ENCODE assay signal across 15 cellular contexts in the genomic region with DNA sequence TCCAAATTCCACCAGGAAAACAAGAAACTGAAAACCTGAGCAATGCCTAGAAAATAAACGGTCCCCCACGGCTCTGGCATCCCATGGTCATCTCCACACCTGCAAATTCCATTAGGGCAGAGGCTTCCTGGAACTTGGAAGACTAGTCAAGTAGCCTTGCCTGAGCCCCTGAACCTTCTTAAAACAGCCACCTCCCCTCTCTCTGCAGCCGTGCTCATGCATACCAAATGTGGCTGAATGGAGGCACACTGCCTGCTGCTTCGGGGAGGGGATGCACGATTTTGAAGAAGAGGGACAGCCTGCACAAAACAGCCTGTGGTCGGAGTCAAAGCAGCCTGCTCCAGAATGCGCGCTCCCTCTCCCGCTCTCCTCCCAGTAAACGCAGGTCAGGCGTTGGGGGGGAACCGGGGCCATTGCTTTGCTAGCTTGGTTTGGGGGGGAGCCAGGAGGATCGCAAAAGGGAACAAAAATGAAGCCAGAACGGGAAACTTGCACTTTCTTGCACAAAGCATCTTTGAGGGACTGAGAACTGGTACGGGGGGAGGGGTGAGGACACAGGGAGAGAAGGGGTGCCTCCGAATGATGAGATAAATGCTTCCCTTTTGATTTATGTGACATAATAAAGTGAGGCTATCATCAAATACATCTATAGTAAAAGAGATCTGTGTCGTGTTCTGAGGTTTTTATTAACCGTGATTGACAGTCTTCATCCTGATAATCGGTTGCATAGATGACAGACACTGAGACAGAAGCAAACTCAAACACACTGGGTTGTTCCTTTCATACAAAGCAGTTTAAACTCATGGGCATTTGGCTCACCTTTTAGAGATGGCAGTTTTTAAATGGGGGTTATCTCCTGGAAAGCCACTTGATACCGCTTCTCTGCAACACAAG. TPM values are rescaled to one million over a fixed set of nuclear protein-coding genes. Genes with fewer than 3 reads are reported as not detected.
A peak's percentile ranks its signal among the peaks of the same experiment; 100 is the strongest.
DNase-seq lines count a peak whose midpoint lies in the region; ATAC-seq, FAIRE-seq and TF ChIP-seq lines count a peak whose summit lies in the region.
"Had no signal": no experiment of that assay in that cellular context is flagged by ENCODE, and none has a peak within 500 bp of the region (broad histone marks: within the 10 kb centered on the region; RNA-seq: fewer than 3 reads in every experiment).

Gene TRPM3, minus strand, starts transcription at position 347 of the 894 bp plus-strand sequence. Its CDS starts 267 bp downstream, at position 80.

- BruUV-seq in HepG2 (replicated peaks; lab: Mats Ljungman, UMichigan), result no TSS peak

- no peaks in the 10 kb centered on the region for H3K79me2 ChIP-seq in HepG2 (ENCODE audit: insufficient read depth, low read length)

- no peaks in the 10 kb centered on the region for H4K20me1 ChIP-seq in HepG2 (ENCODE audit: insufficient read depth, low read length)

- no peak for TF ChIP-seq CTCF in liver (IDR thresholded peaks at IDR 0.05; ENCODE audit: low read depth, low read length, missing input control)
- TF ChIP-seq CTCF in HepG2 (CRISPR knock-in tag; IDR thresholded peaks at IDR 0.05), result no peak
- TF ChIP-seq CTCF in neural crest cell (conservative IDR thresholded peaks at IDR 0.05), result no peak

- no peaks in the 10 kb centered on the region for H3K36me3 Mint-ChIP-seq in neural crest cell (ENCODE audit: low read depth)

- TF ChIP-seq POLR2A in HepG2 (IDR thresholded peaks at IDR 0.05; ENCODE audit: insufficient read depth in 1 of 2, low read depth in 2 of 2, low read length in 2 of 2), result no peak
- no peak for TF ChIP-seq POLR2A in H54 (IDR thresholded peaks at IDR 0.05; ENCODE audit: low read depth, low read length)

- H3K9me3 Mint-ChIP-seq in neural crest cell, result no peaks in the 10 kb centered on the region
- H3K9me3 Mint-ChIP-seq in stimulated activated naive CD8-positive, alpha-beta T cell treated with anti-CD3 and anti-CD28 coated beads, Interleukin-15, amount 100 ng/mL, for 72 hours, result no peaks in the 10 kb centered on the region
- H3K9me3 Mint-ChIP-seq: dendritic cell treated with granulocyte-macrophage colony-stimulating factor and Interleukin-4, amounts not matched to agents 40 ng/mL and 50 ng/mL, for 4 days had no signal

- H3K27ac Mint-ChIP-seq in neural crest cell (ENCODE audit: unreplicated experiment), result no peak within 1 kb of the TSS
- peak within 1 kb of the TSS in 1 of 2 donors; percentile 12 for H3K27ac Mint-ChIP-seq in stimulated activated naive CD8-positive, alpha-beta T cell treated with anti-CD3 and anti-CD28 coated beads, Interleukin-15, amount 100 ng/mL, for 72 hours
- H3K27ac Mint-ChIP-seq: dendritic cell treated with granulocyte-macrophage colony-stimulating factor and Interleukin-4, amounts not matched to agents 40 ng/mL and 50 ng/mL, for 4 days; immature natural killer cell had no signal

- ATAC-seq in HepG2 (no peak), Right ventricle myocardium superior (ENCODE audit: poor library complexity) (no peak), HG03139 (IDR thresholded peaks at IDR 0.05; ENCODE audit: unreplicated experiment) (no peak)
- ATAC-seq in stimulated activated naive CD8-positive, alpha-beta T cell treated with anti-CD3 and anti-CD28 coated beads, Interleukin-15, amount 100 ng/mL, for 72 hours, result no peak

- intact Hi-C loops in HepG2 (cut with micrococcal nuclease; ENCODE audit: unreplicated experiment), result no loop called here
- intact Hi-C loops in Right ventricle myocardium superior (cut with DNase I), result no loop called here

- no peak for TF ChIP-seq EP300 in HepG2 (IDR thresholded peaks at IDR 0.05; ENCODE audit: low read depth in 2 of 2, low read length in 2 of 2)
- no peak for TF ChIP-seq EP300 in HepG2 (CRISPR knock-in tag; IDR thresholded peaks at IDR 0.05; ENCODE audit: borderline replicate concordance)

- H3K9ac ChIP-seq in liver (ENCODE audit: low read depth in 1 of 2, low read length in 2 of 2) (no peak within 1 kb of the TSS), HepG2 (ENCODE audit: insufficient read depth, low read depth, low read length) (no peak within 1 kb of the TSS)

- H2AFZ ChIP-seq in HepG2 (ENCODE audit: low read length), result no peak within 1 kb of the TSS

- no peak within 1 kb of the TSS for H3K4me2 ChIP-seq in HepG2 (ENCODE audit: low read depth, low read length)

- H3K4me3 Mint-ChIP-seq in neural crest cell, result peak within 1 kb of the TSS; percentile 87
- no peak within 1 kb of the TSS for H3K4me3 Mint-ChIP-seq in stimulated activated naive CD8-positive, alpha-beta T cell treated with anti-CD3 and anti-CD28 coated beads, Interleukin-15, amount 100 ng/mL, for 72 hours
- H3K4me3 Mint-ChIP-seq: dendritic cell treated with granulocyte-macrophage colony-stimulating factor and Interleukin-4, amounts not matched to agents 40 ng/mL and 50 ng/mL, for 4 days; immature natural killer cell had no signal

- peaks cover 0 to 11% (median 7%) of the 10 kb centered on the region in 4 donors for H3K4me1 ChIP-seq in liver (ENCODE audit: control insufficient read depth in 4 of 4, insufficient read depth in 4 of 4, low read length in 3 of 4)
- no peaks in the 10 kb centered on the region for H3K4me1 ChIP-seq in HepG2 (ENCODE audit: insufficient read depth, low read length)
- H3K4me1 ChIP-seq: transverse colon had no signal

- no peaks in the 10 kb centered on the region for H3K9me3 ChIP-seq in liver (ENCODE audit: control insufficient read depth in 4 of 4, low read length in 3 of 4)
- no peaks in the 10 kb centered on the region for H3K9me3 ChIP-seq in HepG2 (ENCODE audit: low read length)
- H3K9me3 ChIP-seq: transverse colon had no signal

- DNase-seq in HepG2 (ENCODE audit: low spot score), result no peak
- DNase-seq in iPS DF 19.7 (ENCODE audit: low read depth, low spot score), result peak; percentile 64
- peak; percentile 12 for DNase-seq in neural crest cell (ENCODE audit: low read depth, low spot score)
- DNase-seq in stimulated activated naive CD8-positive, alpha-beta T cell treated with anti-CD3 and anti-CD28 coated beads, Interleukin-15, amount 100 ng/mL, for 72 hours, result no peak
- DNase-seq in H54 (ENCODE audit: insufficient read length, low spot score), result no peak
- DNase-seq in Right ventricle myocardium superior, result no peak
- DNase-seq: activated T-cell treated with anti-CD3 and anti-CD28 coated beads, Interleukin-2, amount 50 U/mL, for 48 hours; immature natural killer cell; NCI-H226; stimulated activated CD4-positive, alpha-beta T cell treated with anti-CD3 and anti-CD28 coated beads, Interleukin-1b, Interleukin-23, amount 100 ng/mL, for 48 hours; transverse colon had no signal

- CTCF ChIA-PET in HepG2 (lab: Yijun Ruan, JAX; ENCODE audit: low intra/inter-chr PET ratio, low total read pairs), result no interaction called here

- H3K36me3 ChIP-seq in liver (ENCODE audit: control insufficient read depth in 4 of 4, insufficient read depth in 3 of 4, low read depth in 1 of 4, low read length in 3 of 4), result no peaks in the 10 kb centered on the region
- no peaks in the 10 kb centered on the region for H3K36me3 ChIP-seq in HepG2 (replicated peaks in 1 of 2; ENCODE audit: control insufficient read depth in 1 of 2, insufficient read depth in 2 of 2, low read length in 2 of 2)
- H3K36me3 ChIP-seq: transverse colon had no signal

- FAIRE-seq in HepG2 (lab: Jason Lieb, UNC), result no peak
- FAIRE-seq in H54 (lab: Jason Lieb, UNC), result no peak

- in situ Hi-C loops in HepG2 (cut with HindIII; ENCODE audit: extremely low pct_ligation_motif_present, low pct_unique_long_range_greater_than_20kb), result no loop called here

- H3K4me1 Mint-ChIP-seq in neural crest cell, result peaks cover 50% of the 10 kb centered on the region
- H3K4me1 Mint-ChIP-seq in stimulated activated naive CD8-positive, alpha-beta T cell treated with anti-CD3 and anti-CD28 coated beads, Interleukin-15, amount 100 ng/mL, for 72 hours, result no peaks in the 10 kb centered on the region
- H3K4me1 Mint-ChIP-seq: immature natural killer cell had no signal

- H3K27me3 ChIP-seq in liver (ENCODE audit: control insufficient read depth in 4 of 4, insufficient read depth in 4 of 4, low read length in 3 of 4), result no peaks in the 10 kb centered on the region
- H3K27me3 ChIP-seq in HepG2 (ENCODE audit: control insufficient read depth in 1 of 2, insufficient read depth in 2 of 2, low read length in 2 of 2), result no peaks in the 10 kb centered on the region

- peak within 1 kb of the TSS in 2 of 3 donors; percentile 15 to 37 for H3K4me3 ChIP-seq in liver (ENCODE audit: low read depth in 1 of 3, low read length in 3 of 3)
- H3K4me3 ChIP-seq in HepG2 (replicated peaks in 1 of 3; ENCODE audit: insufficient read depth in 1 of 3, low read depth in 2 of 3, low read length in 3 of 3), result no peak within 1 kb of the TSS
- H3K4me3 ChIP-seq: SK-N-MC, transverse colon had no signal

- TF ChIP-seq RAD21 in liver (IDR thresholded peaks at IDR 0.05) (no peak), HepG2 (CRISPR knock-in tag; IDR thresholded peaks at IDR 0.05) (no peak)

- 8% methylated on average over 20 of the region's 20 CpGs for WGBS in liver
- 31% methylated on average over 14 of the region's 20 CpGs for WGBS in HepG2 (ENCODE audit: low lambda C conversion rate)

- no peak within 1 kb of the TSS for H3K27ac ChIP-seq in liver (ENCODE audit: low read depth in 1 of 2, low read length in 2 of 2)
- no peak within 1 kb of the TSS for H3K27ac ChIP-seq in HepG2 (ENCODE audit: extremely low read length, insufficient read depth, low read length)
- H3K27ac ChIP-seq: SK-N-MC, transverse colon had no signal

- peaks cover 37% of the 10 kb centered on the region for H3K27me3 Mint-ChIP-seq in neural crest cell (ENCODE audit: low read depth)
- peaks cover 27% of the 10 kb centered on the region for H3K27me3 Mint-ChIP-seq in stimulated activated naive CD8-positive, alpha-beta T cell treated with anti-CD3 and anti-CD28 coated beads, Interleukin-15, amount 100 ng/mL, for 72 hours

- POLR2A ChIA-PET in HepG2 (lab: Yijun Ruan, JAX), result no interaction called here

RNA-seq across cellular contexts. Expression of gene TRPM3, which starts in this region (rescaled TPM):
- total RNA-seq in liver, result under 1 TPM; 0.84 to 0.89 TPM
- polyA plus RNA-seq in liver, result under 1 TPM; 0.07 to 0.50 TPM
- total RNA-seq in HepG2 (2016; rRNA removed; fragmentation: Illumina TruSeq; extraction: Trizol), result not detected in 2 replicates
- total RNA-seq in HepG2 (2016; cell fraction: cytosol; rRNA removed; fragmentation: Illumina TruSeq; extraction: Trizol; ENCODE audit: low read depth), result not detected in 2 replicates
- 0.04 TPM in 1 of 2 replicates, not detected in the other for total RNA-seq in HepG2 (2016; cell fraction: insoluble cytoplasmic fraction; rRNA removed; fragmentation: Illumina TruSeq; extraction: Trizol)
- total RNA-seq in HepG2 (2016; cell fraction: membrane; rRNA removed; fragmentation: Illumina TruSeq; extraction: Trizol), result not detected in 2 replicates
- total RNA-seq in HepG2 (2016; cell fraction: nucleus; rRNA removed; fragmentation: Illumina TruSeq; extraction: Trizol), result not detected in 2 replicates
- under 0.01 TPM in 1 of 2 replicates, not detected in the other for polyA plus RNA-seq in HepG2 (2011; rRNA removed)
- not detected in 2 replicates for polyA plus RNA-seq in HepG2 (2011; cell fraction: cytosol; rRNA removed)
- 0.03 and 0.05 TPM in 2 replicates for polyA plus RNA-seq in HepG2 (2011; cell fraction: nucleus; rRNA removed)
- not detected in 2 replicates for polyA plus RNA-seq in HepG2 (2012)
- polyA plus RNA-seq in HepG2 (2016; cell fraction: cytosol; fragmentation: Illumina TruSeq; extraction: Trizol; ENCODE audit: low read depth), result not detected in 2 replicates
- not detected in 2 replicates for polyA plus RNA-seq in HepG2 (2016; cell fraction: insoluble cytoplasmic fraction; fragmentation: Illumina TruSeq; extraction: Trizol; ENCODE audit: low read depth)
- polyA plus RNA-seq in HepG2 (2016; cell fraction: membrane; fragmentation: Illumina TruSeq; extraction: Trizol; ENCODE audit: low read depth), result not detected in 2 replicates
- not detected in 2 replicates for polyA plus RNA-seq in HepG2 (2016; cell fraction: nucleus; fragmentation: Illumina TruSeq; extraction: Trizol; ENCODE audit: insufficient read depth, low read depth)
- polyA minus RNA-seq in HepG2 (2011; rRNA and poly(A)+ RNA removed; ENCODE audit: low replicate concordance), result not detected in 2 replicates
- not detected in 2 replicates for polyA minus RNA-seq in HepG2 (2011; cell fraction: cytosol; rRNA and poly(A)+ RNA removed)
- 0.52 and 0.62 TPM in 2 replicates for polyA minus RNA-seq in HepG2 (2011; cell fraction: nucleus; rRNA and poly(A)+ RNA removed)
- total RNA-seq in neural crest cell, result 0.91 and 1.4 TPM in 2 replicates
- 0.16 TPM for total RNA-seq in Right ventricle myocardium superior
- polyA plus RNA-seq: immature natural killer cell had no signal

Comparison
In these comparisons a context has a peak if more than half of its experiments do, and no peak if none do; other contexts are left out.
1. H3K4me3 ChIP-seq: peak in liver (2 of 3); none in HepG2 (0 of 3).
2. DNase-seq: peak in iPS DF 19.7 (single experiment) and neural crest cell (single experiment); none in HepG2 (single experiment), stimulated activated naive CD8-positive, alpha-beta T cell treated with anti-CD3 and anti-CD28 coated beads, Interleukin-15, amount 100 ng/mL, for 72 hours (0 of 2), H54 (single experiment) and Right ventricle myocardium superior (single experiment).